22 cellular contexts compared by ENCODE assay signal in the genomic region with DNA sequence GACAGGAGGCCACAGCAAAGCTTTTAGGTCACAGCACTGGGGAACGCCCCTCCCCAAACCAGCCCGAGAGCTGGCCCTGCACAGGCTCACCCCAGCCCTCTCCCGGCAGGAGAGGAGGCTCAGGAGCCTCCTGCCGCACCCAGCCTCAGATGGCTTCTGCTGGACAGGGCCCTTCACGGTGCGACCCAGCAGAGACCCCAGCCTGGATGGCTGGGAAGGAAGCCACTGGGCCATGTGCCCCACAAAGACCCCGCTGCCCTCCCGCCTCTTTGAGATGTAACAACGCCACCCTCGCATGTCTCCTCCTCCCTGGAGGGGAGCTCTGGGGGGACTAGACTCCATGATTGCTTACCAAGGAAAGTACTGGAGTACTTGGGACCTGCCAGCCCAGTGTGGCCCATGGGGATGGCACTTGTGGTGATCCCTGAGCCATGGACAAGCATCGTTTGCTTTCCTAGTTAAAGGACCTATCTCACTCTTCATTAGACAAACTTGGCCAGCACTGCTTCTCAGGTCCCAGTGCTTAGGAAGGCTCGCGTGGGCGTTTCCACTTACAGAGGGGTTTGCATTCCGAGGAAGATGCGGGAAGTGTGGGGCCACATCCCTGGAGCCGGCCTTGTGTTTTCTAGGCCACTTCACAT. TPM values are rescaled to one million over a fixed set of nuclear protein-coding genes. Genes with fewer than 3 reads are reported as not detected.
A peak's percentile ranks its signal among the peaks of the same experiment; 100 is the strongest.
DNase-seq lines count a peak whose midpoint lies in the region; ATAC-seq and TF ChIP-seq lines count a peak whose summit lies in the region.
"Had no signal": no experiment of that assay in that cellular context is flagged by ENCODE, and none has a peak within 500 bp of the region (broad histone marks: within the 10 kb centered on the region; RNA-seq: fewer than 3 reads in every experiment).

No MANE protein-coding gene starts in this region.

- WGBS in thyroid gland, 2 donors = 58 to 68% methylated on average over 13 to 17 of the region's 17 CpGs

- H3K9me3 ChIP-seq in thyroid gland (no peaks in the 10 kb centered on the region), HAP-1 (no peaks in the 10 kb centered on the region)
- H3K9me3 ChIP-seq: SK-N-SH had no signal

- H3K27me3 ChIP-seq in thyroid gland (no peaks in the 10 kb centered on the region), HAP-1 (ENCODE audit: low read depth) (peaks cover 3% of the 10 kb centered on the region; the same call in 1 of the 2 replicates)

- peak overlapping the region; percentile 49 for H3K4me3 Mint-ChIP-seq in nephron progenitor cell
- H3K4me3 Mint-ChIP-seq in natural killer cell treated with Interleukin-12 subunit alpha and Interleukin-12 subunit beta and Interleukin-15 and Interleukin-18, amount 100 ng/mL, for 72 hours = no peak overlapping the region
- H3K4me3 Mint-ChIP-seq: B cell, GM23338 had no signal

- no peak overlapping the region for H3K27ac Mint-ChIP-seq in nephron progenitor cell
- no peak overlapping the region for H3K27ac Mint-ChIP-seq in natural killer cell treated with Interleukin-12 subunit alpha and Interleukin-12 subunit beta and Interleukin-15 and Interleukin-18, amount 100 ng/mL, for 72 hours
- H3K27ac Mint-ChIP-seq: B cell, GM23338 had no signal

- H3K36me3 ChIP-seq in thyroid gland (no peaks in the 10 kb centered on the region), HAP-1 (replicated peaks) (no peaks in the 10 kb centered on the region)

- H3K9me3 Mint-ChIP-seq in nephron progenitor cell = no peaks in the 10 kb centered on the region
- H3K9me3 Mint-ChIP-seq in natural killer cell treated with Interleukin-12 subunit alpha and Interleukin-12 subunit beta and Interleukin-15 and Interleukin-18, amount 100 ng/mL, for 72 hours = no peaks in the 10 kb centered on the region
- H3K9me3 Mint-ChIP-seq: GM23338 had no signal

- no peak overlapping the region for H3K27ac ChIP-seq in thyroid gland

- ATAC-seq in Right ventricle myocardium inferior (no peak), left ventricle myocardium superior (no peak)
- no peak for ATAC-seq in natural killer cell treated with Interleukin-12 subunit alpha and Interleukin-12 subunit beta and Interleukin-15 and Interleukin-18, amount 100 ng/mL, for 72 hours
- ATAC-seq: GM23338, HCT116 had no signal

- H3K4me3 ChIP-seq in thyroid gland (replicated peaks in 1 of 3) (no peak overlapping the region), HAP-1 (no peak overlapping the region)
- H3K4me3 ChIP-seq: GM23338 had no signal

- intact Hi-C loops in Right ventricle myocardium inferior (cut with DNase I) (no loop called here), cardiac septum (cut with DNase I) (no loop called here), left ventricle myocardium superior (cut with micrococcal nuclease) (no loop called here), thyroid gland (cut with DNase I) (no loop called here)

- no peaks in the 10 kb centered on the region for H3K36me3 Mint-ChIP-seq in nephron progenitor cell (ENCODE audit: low read depth)
- H3K36me3 Mint-ChIP-seq in natural killer cell treated with Interleukin-12 subunit alpha and Interleukin-12 subunit beta and Interleukin-15 and Interleukin-18, amount 100 ng/mL, for 72 hours = no peaks in the 10 kb centered on the region

- in situ Hi-C loops in HAP-1 (cut with MboI; ENCODE audit: low sequenced_read_pairs) = no loop called here

- peaks cover 55% of the 10 kb centered on the region for H3K4me1 Mint-ChIP-seq in nephron progenitor cell
- no peaks in the 10 kb centered on the region for H3K4me1 Mint-ChIP-seq in natural killer cell treated with Interleukin-12 subunit alpha and Interleukin-12 subunit beta and Interleukin-15 and Interleukin-18, amount 100 ng/mL, for 72 hours (ENCODE audit: low read depth in 2 of 2)
- H3K4me1 Mint-ChIP-seq: B cell had no signal

- TF ChIP-seq POLR2A in thyroid gland (IDR thresholded peaks at IDR 0.05) = no peak

- TF ChIP-seq CTCF in nephron progenitor cell (IDR thresholded peaks at IDR 0.05) (no peak), thyroid gland (IDR thresholded peaks at IDR 0.05) (no peak)

- H3K27me3 Mint-ChIP-seq in nephron progenitor cell (ENCODE audit: low read depth, poor library complexity) = no peaks in the 10 kb centered on the region
- no peaks in the 10 kb centered on the region for H3K27me3 Mint-ChIP-seq in natural killer cell treated with Interleukin-12 subunit alpha and Interleukin-12 subunit beta and Interleukin-15 and Interleukin-18, amount 100 ng/mL, for 72 hours

- H3K4me1 ChIP-seq in thyroid gland (peaks cover 22 to 38% of the 10 kb centered on the region in 2 donors), HAP-1 (no peaks in the 10 kb centered on the region)

- DNase-seq in Right ventricle myocardium inferior (ENCODE audit: missing footprints) (peak; percentile 30), cardiac septum (ENCODE audit: low spot score) (no peak), left ventricle myocardium superior (peak; percentile 18), nephron progenitor cell (no peak), thyroid gland (peak; percentile 60 to 82), HAP-1 (ENCODE audit: low spot score in 2 of 2) (no peak), NCI-H1417 (lab: John Stamatoyannopoulos, UW) (no peak)
- DNase-seq in natural killer cell treated with Interleukin-12 subunit alpha and Interleukin-12 subunit beta and Interleukin-15 and Interleukin-18, amount 100 ng/mL, for 72 hours (ENCODE audit: low spot score) = no peak
- DNase-seq: DMS 273 treated with DMSO at 0.1 percent for 48 hours, GDM1, KG1, MV-4-11, NCI-H187, NCI-H446, SHP77 treated with DMSO at 0.1 percent for 48 hours, SK-N-SH had no signal

RNA-seq across cellular contexts. Expression of a gene that starts 9.0 kb away (rescaled TPM):
- not detected for total RNA-seq in Right ventricle myocardium inferior
- total RNA-seq in cardiac septum = not detected
- total RNA-seq in left ventricle myocardium superior = not detected
- not detected for total RNA-seq in thyroid gland
- total RNA-seq in natural killer cell treated with Interleukin-12 subunit alpha and Interleukin-12 subunit beta and Interleukin-15 and Interleukin-18, amount 100 ng/mL, for 72 hours = not detected
- total RNA-seq: A172, B cell, Daoy, GM23338, OCI-LY7 had no signal

RNA-seq across cellular contexts. Expression of a gene that starts 18.8 kb away (rescaled TPM):
- 9.5 TPM for total RNA-seq in Right ventricle myocardium inferior
- total RNA-seq in cardiac septum = 9.6 TPM
- 5.1 TPM for total RNA-seq in left ventricle myocardium superior
- 1 to 10 TPM; 2.4 to 9.3 (median 8.7) TPM for total RNA-seq in thyroid gland
- total RNA-seq in natural killer cell treated with Interleukin-12 subunit alpha and Interleukin-12 subunit beta and Interleukin-15 and Interleukin-18, amount 100 ng/mL, for 72 hours = not detected
- total RNA-seq: B cell, Daoy had no signal

RNA-seq across cellular contexts. Expression of a gene that starts 36.8 kb away (rescaled TPM):
- total RNA-seq in Right ventricle myocardium inferior (2.7 TPM), cardiac septum (3.6 TPM), left ventricle myocardium superior (2.4 TPM), thyroid gland (1 to 10 TPM; 1.1 to 3.8 (median 2.5) TPM)
- total RNA-seq in natural killer cell treated with Interleukin-12 subunit alpha and Interleukin-12 subunit beta and Interleukin-15 and Interleukin-18, amount 100 ng/mL, for 72 hours = 10 to 100 TPM; 15.0 to 42.3 TPM

RNA-seq across cellular contexts. Expression of a gene that starts 56.0 kb away (rescaled TPM):
- total RNA-seq in Right ventricle myocardium inferior = 13.9 TPM
- 15.0 TPM for total RNA-seq in cardiac septum
- total RNA-seq in left ventricle myocardium superior = 11.8 TPM
- 10 to 100 TPM; 21.4 to 36.7 (median 33.5) TPM for total RNA-seq in thyroid gland
- total RNA-seq in natural killer cell treated with Interleukin-12 subunit alpha and Interleukin-12 subunit beta and Interleukin-15 and Interleukin-18, amount 100 ng/mL, for 72 hours = 1 to 10 TPM; 2.4 to 7.0 TPM

Comparison
In these comparisons a context has a peak if more than half of its experiments do, and no peak if none do; other contexts are left out.
1. DNase-seq: peak in Right ventricle myocardium inferior (single experiment), left ventricle myocardium superior (single experiment) and thyroid gland (2 of 2); none in cardiac septum (single experiment), nephron progenitor cell (single experiment), natural killer cell treated with Interleukin-12 subunit alpha and Interleukin-12 subunit beta and Interleukin-15 and Interleukin-18, amount 100 ng/mL, for 72 hours (single experiment), HAP-1 (0 of 2) and NCI-H1417 (0 of 3).